15 cellular contexts compared by ENCODE assay signal in genomic region chr3:125587039-125587664, GRCh38. TPM values are rescaled to one million over a fixed set of nuclear protein-coding genes. Genes with fewer than 3 reads are reported as not detected.
DNase-seq lines count a peak whose midpoint lies in the region; ATAC-seq and TF ChIP-seq lines count a peak whose summit lies in the region.
"Had no signal": no experiment of that assay in that cellular context is flagged by ENCODE, and none has a peak within 500 bp of the region (broad histone marks: within the 10 kb centered on the region; RNA-seq: fewer than 3 reads in every experiment).

No MANE protein-coding gene starts in this region.

- TF ChIP-seq CTCF in heart left ventricle (IDR thresholded peaks at IDR 0.05): no peak
- no peak for TF ChIP-seq CTCF in WTC11 (IDR thresholded peaks at IDR 0.05)

- H2AFZ ChIP-seq in mesenchymal stem cell (ENCODE audit: low read depth, low read length): no peak overlapping the region

- no peak overlapping the region for H2BK12ac ChIP-seq in mesenchymal stem cell (ENCODE audit: low read length in 2 of 2)

- intact Hi-C loops in left ventricle myocardium superior (cut with micrococcal nuclease) (loop anchor here (10.0 kb wide), 1 partner anchor 662 kb away; no protein-coding TSS in a partner anchor), heart left ventricle (cut with DNase I) (loop anchor here in 4 of 10 donors (5.0 to 10.0 kb wide), 4 partner anchors 102 to 662 kb away; partner anchors contain the start of gene MUC13 (in 1 of the 4))

- H3K4ac ChIP-seq in mesenchymal stem cell (ENCODE audit: low read depth in 1 of 2, low read length in 2 of 2): no peak overlapping the region

- H3K4me2 ChIP-seq in mesenchymal stem cell (ENCODE audit: low read length, poor library complexity, severe bottlenecking): no peak overlapping the region

- H3K36me3 Mint-ChIP-seq in WTC11: peaks cover 4% of the 10 kb centered on the region

- no peak overlapping the region for H3K23ac ChIP-seq in mesenchymal stem cell (ENCODE audit: low read length in 2 of 2)

- H3K9ac ChIP-seq in mesenchymal stem cell (ENCODE audit: low read length): peak overlapping the region; percentile 51

- no peaks in the 10 kb centered on the region for H3K9me3 Mint-ChIP-seq in WTC11

- H2BK120ac ChIP-seq in mesenchymal stem cell (ENCODE audit: low read depth, low read length): no peak overlapping the region

- H2BK5ac ChIP-seq in mesenchymal stem cell (ENCODE audit: low read depth, low read length, poor library complexity, severe bottlenecking): no peak overlapping the region

- no peak overlapping the region for H4K91ac ChIP-seq in mesenchymal stem cell (ENCODE audit: low read length)

- H3K4me3 ChIP-seq in heart left ventricle: no peak overlapping the region
- H3K4me3 ChIP-seq in mesenchymal stem cell (ENCODE audit: insufficient read depth in 1 of 2, low read depth in 1 of 2, low read length in 2 of 2): no peak overlapping the region
- H3K4me3 ChIP-seq: lung had no signal

- H3K27ac ChIP-seq in heart left ventricle: no peak overlapping the region
- H3K27ac ChIP-seq in mesenchymal stem cell (ENCODE audit: low read length, poor library complexity, severe bottlenecking): no peak overlapping the region

- no peak overlapping the region for H3K4me3 Mint-ChIP-seq in WTC11

- H3K14ac ChIP-seq in mesenchymal stem cell (ENCODE audit: low read length in 2 of 2): no peak overlapping the region

- TF ChIP-seq POLR2A in heart left ventricle (IDR thresholded peaks at IDR 0.05): no peak

- no peak overlapping the region for H2BK15ac ChIP-seq in mesenchymal stem cell (ENCODE audit: low read depth, poor library complexity, severe bottlenecking)

- POLR2A ChIA-PET in WTC11 (lab: Charles Lee): no interaction called here

- DNase-seq in left ventricle myocardium superior (no peak), heart left ventricle (no peak), WTC11 (ENCODE audit: low spot score) (no peak), mesenchymal stem cell (peak; percentile 24), SK-N-DZ (ENCODE audit: low spot score) (no peak), NOMO-1 treated with DMSO at 0.1 percent for 48 hours (lab: John Stamatoyannopoulos, UW; ENCODE audit: unreplicated experiment) (no peak)
- DNase-seq: activated CD4-positive, alpha-beta T cell treated with anti-CD3 and anti-CD28 coated beads for 48 hours; DMS 273 treated with DMSO at 0.1 percent for 48 hours; KBM-7; NCI-H1694 treated with DMSO at 0.1 percent for 48 hours; NCI-H524 treated with DMSO at 0.1 percent for 48 hours; stimulated activated naive CD4-positive, alpha-beta T cell had no signal

- peaks cover 0 to 15% (median 5%) of the 10 kb centered on the region in 9 donors for H3K36me3 ChIP-seq in heart left ventricle
- peaks cover 2 to 6% of the 10 kb centered on the region in 2 experiments for H3K36me3 ChIP-seq in mesenchymal stem cell (ENCODE audit: control insufficient read depth in 1 of 2, insufficient read depth in 2 of 2, low read depth in 1 of 2, low read length in 2 of 2)

- H3K27ac Mint-ChIP-seq in WTC11: peak overlapping the region; percentile 9; the same call in 1 of the 2 replicates

- CTCF ChIA-PET in WTC11 (lab: Charles Lee): interaction anchor here (0.9 to 1.9 kb wide), 2 partner anchors 19 to 67 kb away, joined by 3 to 7 read pairs; partner anchors contain the start of gene SNX4

- H2AK5ac ChIP-seq in mesenchymal stem cell (ENCODE audit: low read length, severe bottlenecking): no peak overlapping the region

- H3K27me3 ChIP-seq in heart left ventricle (no peaks in the 10 kb centered on the region), mesenchymal stem cell (ENCODE audit: control insufficient read depth in 1 of 2, insufficient read depth in 1 of 2, low read length in 2 of 2) (no peaks in the 10 kb centered on the region)

- peaks cover 23% of the 10 kb centered on the region for H3K79me1 ChIP-seq in mesenchymal stem cell (replicated peaks; ENCODE audit: low read length, poor library complexity, severe bottlenecking)

- peaks cover 9% of the 10 kb centered on the region for H3K4me1 Mint-ChIP-seq in WTC11

- H3K18ac ChIP-seq in mesenchymal stem cell (ENCODE audit: low read depth in 1 of 2, low read length in 2 of 2): no peak overlapping the region

- peak; percentile 25 for ATAC-seq in left ventricle myocardium superior
- no peak for ATAC-seq in heart left ventricle
- ATAC-seq in WTC11: no peak
- no peak for ATAC-seq in HG02840 (IDR thresholded peaks at IDR 0.05; ENCODE audit: low FRiP score, unreplicated experiment)
- ATAC-seq in GM18511 (IDR thresholded peaks at IDR 0.05; ENCODE audit: unreplicated experiment): no peak

- no peak overlapping the region for H4K8ac ChIP-seq in mesenchymal stem cell (ENCODE audit: low read length)

- H3K4me1 ChIP-seq in heart left ventricle (peaks cover 0 to 66% (median 19%) of the 10 kb centered on the region in 12 donors), mesenchymal stem cell (ENCODE audit: control insufficient read depth, insufficient read depth, low read depth, low read length) (peaks cover 4% of the 10 kb centered on the region)

- no peaks in the 10 kb centered on the region for H3K27me3 Mint-ChIP-seq in WTC11 (ENCODE audit: low read depth)

- WGBS in heart left ventricle, 4 donors: 59 to 64% (median 60%) methylated on average over 2 of the region's 2 CpGs
- 88% methylated on average over 2 of the region's 2 CpGs for WGBS in mesenchymal stem cell

- no peaks in the 10 kb centered on the region for H3K9me3 ChIP-seq in heart left ventricle
- no peaks in the 10 kb centered on the region for H3K9me3 ChIP-seq in mesenchymal stem cell (ENCODE audit: control insufficient read depth, low read length)

TF ChIP-seq in WTC11, 78 proteins besides CTCF, POLR2A, EP300 and RAD21:
- TF ChIP-seq ZNF671 (CRISPR knock-in tag; IDR thresholded peaks at IDR 0.05) (no peak), CREB1 (CRISPR knock-in tag; IDR thresholded peaks at IDR 0.05) (no peak), TP53 (CRISPR knock-in tag; IDR thresholded peaks at IDR 0.05) (no peak), MXD4 (CRISPR knock-in tag; IDR thresholded peaks at IDR 0.05; ENCODE audit: borderline replicate concordance) (no peak), GRHL2 (CRISPR knock-in tag; IDR thresholded peaks at IDR 0.05; ENCODE audit: insufficient replicate concordance, severe bottlenecking) (no peak), HMGXB4 (CRISPR knock-in tag; IDR thresholded peaks at IDR 0.05) (no peak), HMGA2 (CRISPR knock-in tag; IDR thresholded peaks at IDR 0.05) (no peak)
- TF ChIP-seq, protein P1, sequence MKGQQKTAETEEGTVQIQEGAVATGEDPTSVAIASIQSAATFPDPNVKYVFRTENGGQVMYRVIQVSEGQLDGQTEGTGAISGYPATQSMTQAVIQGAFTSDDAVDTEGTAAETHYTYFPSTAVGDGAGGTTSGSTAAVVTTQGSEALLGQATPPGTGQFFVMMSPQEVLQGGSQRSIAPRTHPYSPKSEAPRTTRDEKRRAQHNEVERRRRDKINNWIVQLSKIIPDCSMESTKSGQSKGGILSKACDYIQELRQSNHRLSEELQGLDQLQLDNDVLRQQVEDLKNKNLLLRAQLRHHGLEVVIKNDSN (CRISPR knock-in tag; IDR thresholded peaks at IDR 0.05): no peak
- TF ChIP-seq, protein P2, sequence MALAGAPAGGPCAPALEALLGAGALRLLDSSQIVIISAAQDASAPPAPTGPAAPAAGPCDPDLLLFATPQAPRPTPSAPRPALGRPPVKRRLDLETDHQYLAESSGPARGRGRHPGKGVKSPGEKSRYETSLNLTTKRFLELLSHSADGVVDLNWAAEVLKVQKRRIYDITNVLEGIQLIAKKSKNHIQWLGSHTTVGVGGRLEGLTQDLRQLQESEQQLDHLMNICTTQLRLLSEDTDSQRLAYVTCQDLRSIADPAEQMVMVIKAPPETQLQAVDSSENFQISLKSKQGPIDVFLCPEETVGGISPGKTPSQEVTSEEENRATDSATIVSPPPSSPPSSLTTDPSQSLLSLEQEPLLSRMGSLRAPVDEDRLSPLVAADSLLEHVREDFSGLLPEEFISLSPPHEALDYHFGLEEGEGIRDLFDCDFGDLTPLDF (CRISPR knock-in tag; IDR thresholded peaks at IDR 0.05): no peak

RNA-seq across cellular contexts. Expression of gene OSBPL11, which starts 8.1 kb away (rescaled TPM):
- total RNA-seq in left ventricle myocardium superior (10.1 TPM), heart left ventricle (10 to 100 TPM in 6 of 9 donors, 1 to 10 TPM in 3; 9.0 to 16.7 (median 10.9) TPM), WTC11 (2021) (13.1 to 14.5 TPM (median 14.3 TPM) in 3 replicates)
- polyA plus RNA-seq in heart left ventricle: 10 to 100 TPM in 1 of 2 donors, 1 to 10 TPM in 1; 5.0 to 11.1 TPM
- polyA plus RNA-seq in mesenchymal stem cell (2013, experiment 1 of 2): 9.7 TPM
- polyA plus RNA-seq in mesenchymal stem cell (2013, experiment 2 of 2): 10.0 TPM
- 7.4 and 7.5 TPM in 2 replicates for polyA plus RNA-seq in SK-N-DZ (2014; cell fraction: cytosol; rRNA removed)
- polyA plus RNA-seq in SK-N-DZ (2014; cell fraction: nucleus; rRNA removed): 4.2 and 5.9 TPM in 2 replicates
